Comparison of ENCODE assay signal across 16 cellular contexts in genomic region chr3:11198070-11198469, GRCh38. TPM values are rescaled to one million over a fixed set of nuclear protein-coding genes. Genes with fewer than 3 reads are reported as not detected.
"Had no signal": no experiment of that assay in that cellular context is flagged by ENCODE, and none has a peak within 500 bp of the region (broad histone marks: within the 10 kb centered on the region; RNA-seq: fewer than 3 reads in every experiment).

No MANE protein-coding gene starts in this region.

- H3K27ac Mint-ChIP-seq: activated naive CD8-positive, alpha-beta T cell treated with anti-CD3 and anti-CD28 coated beads for 36 hours; memory B cell; T-helper 2 cell treated with Interferon-gamma antibody and Interleukin-4, amounts not matched to agents 5 μg/mL and 100 μg/mL, for 36 hours had no signal

- DNase-seq: activated CD4-positive, alpha-beta T cell treated with anti-CD3 and anti-CD28 coated beads, Interleukin-2, amount 50 U/mL, for 48 hours; activated CD4-positive, CD25-positive, alpha-beta regulatory T cell treated with anti-CD3 and anti-CD28 coated beads, Interleukin-2, amount 50 U/mL, for 72 hours; activated gamma-delta T cell treated with Interleukin-2 at 50 U/mL for 16 hours; activated naive CD8-positive, alpha-beta T cell treated with anti-CD3 and anti-CD28 coated beads for 36 hours; activated T-cell treated with anti-CD3 and anti-CD28 coated beads, Interleukin-2, amount 50 U/mL, for 4 hours; foreskin melanocyte; heart left ventricle; transverse colon had no signal

- H3K36me3 Mint-ChIP-seq: activated naive CD8-positive, alpha-beta T cell treated with anti-CD3 and anti-CD28 coated beads for 36 hours; memory B cell had no signal

- H3K9me3 ChIP-seq: transverse colon had no signal

- H3K27me3 ChIP-seq: cardiac muscle cell, heart left ventricle, transverse colon had no signal

- FAIRE-seq: colon, islet of Langerhans had no signal

- H3K36me3 ChIP-seq: cardiac muscle cell, heart left ventricle, transverse colon had no signal

- H3K27ac ChIP-seq: cardiac muscle cell, heart left ventricle had no signal

- ATAC-seq: activated T-cell treated with anti-CD3 and anti-CD28 coated beads, Interleukin-2, amount 50 U/mL, for 4 hours; heart left ventricle; left lobe of liver had no signal

- H3K9me3 Mint-ChIP-seq: activated T-cell treated with anti-CD3 and anti-CD28 coated beads, Interleukin-2, amount 50 U/mL, for 4 hours; neural crest cell; T-helper 2 cell treated with Interferon-gamma antibody and Interleukin-4, amounts not matched to agents 5 μg/mL and 100 μg/mL, for 36 hours had no signal

- H3K4me3 ChIP-seq: cardiac muscle cell, heart left ventricle, skin epidermis, transverse colon had no signal

- H3K4me3 Mint-ChIP-seq: activated naive CD8-positive, alpha-beta T cell treated with anti-CD3 and anti-CD28 coated beads for 36 hours; activated T-cell treated with anti-CD3 and anti-CD28 coated beads, Interleukin-2, amount 50 U/mL, for 4 hours; memory B cell; neural crest cell; T-helper 2 cell treated with Interferon-gamma antibody and Interleukin-4, amounts not matched to agents 5 μg/mL and 100 μg/mL, for 36 hours had no signal

RNA-seq across cellular contexts. Expression of gene HRH1, which starts 43.8 kb away (rescaled TPM):
- total RNA-seq: cardiac muscle cell, neural crest cell had no signal
- polyA plus RNA-seq: cardiac muscle cell had no signal
